ENCODE assay signal across 14 cellular contexts in genomic region chr14:102501751-102502315, GRCh38. TPM values are rescaled to one million over a fixed set of nuclear protein-coding genes. Genes with fewer than 3 reads are reported as not detected.
DNase-seq lines count a peak whose midpoint lies in the region; ATAC-seq and TF ChIP-seq lines count a peak whose summit lies in the region.
"Had no signal": no experiment of that assay in that cellular context is flagged by ENCODE, and none has a peak within 500 bp of the region (broad histone marks: within the 10 kb centered on the region; RNA-seq: fewer than 3 reads in every experiment).

No MANE protein-coding gene starts in this region.

- peak; percentile 42 for TF ChIP-seq CTCF in DOHH2 (IDR thresholded peaks at IDR 0.05; ENCODE audit: low read depth, low read length, poor library complexity, severe bottlenecking)
- peak; percentile 36 for TF ChIP-seq CTCF in OCI-LY3 (IDR thresholded peaks at IDR 0.05; ENCODE audit: low read depth, low read length)
- TF ChIP-seq CTCF in osteocyte (IDR thresholded peaks at IDR 0.05), result peak; percentile 16

- H4K20me1 ChIP-seq in DOHH2 (ENCODE audit: control insufficient read depth, insufficient read depth, low read depth, low read length) (no peaks in the 10 kb centered on the region), OCI-LY3 (ENCODE audit: insufficient read depth, low read length) (no peaks in the 10 kb centered on the region)

- H3K27ac ChIP-seq in DOHH2 (ENCODE audit: low read depth, low read length) (no peak overlapping the region), OCI-LY3 (ENCODE audit: low read length) (no peak overlapping the region)
- H3K27ac ChIP-seq: parathyroid adenoma had no signal

- peak; percentile 26 to 29 for DNase-seq in erythroblast (lab: John Stamatoyannopoulos, UW)
- no peak for DNase-seq in osteocyte (ENCODE audit: extremely low spot score, unreplicated experiment)
- no peak for DNase-seq in NCI-H2227 (lab: John Stamatoyannopoulos, UW; ENCODE audit: unreplicated experiment)
- no peak for DNase-seq in anterior cingulate cortex (lab: John Stamatoyannopoulos, UW)
- DNase-seq: activated CD4-positive, alpha-beta memory T cell treated with anti-CD3 and anti-CD28 coated beads, Interleukin-2, amount 10 ng/mL, durations not matched to agents 7 days and 5 days; activated effector memory CD4-positive, alpha-beta T cell treated with Interleukin-2 at 50 U/mL for 16 hours; EL; NCI-H2081 treated with DMSO at 0.1 percent for 48 hours; stimulated activated CD4-positive, alpha-beta T cell treated with anti-CD3 and anti-CD28 coated beads, Interleukin-15, amount 100 ng/mL, for 24 hours had no signal

- no peaks in the 10 kb centered on the region for H3K4me1 ChIP-seq in DOHH2 (ENCODE audit: control insufficient read depth, low read length)
- no peaks in the 10 kb centered on the region for H3K4me1 ChIP-seq in OCI-LY3 (ENCODE audit: low read length)
- H3K4me1 ChIP-seq: parathyroid adenoma had no signal

- H3F3A ChIP-seq in DOHH2 (ENCODE audit: control insufficient read depth, insufficient read depth), result peaks cover 3% of the 10 kb centered on the region; the same call in 1 of the 2 replicates

- no peak overlapping the region for H2AFZ ChIP-seq in OCI-LY3 (ENCODE audit: low read depth, low read length)
- H2AFZ ChIP-seq: parathyroid adenoma had no signal

- TF ChIP-seq POLR2A in erythroblast (IDR thresholded peaks at IDR 0.05; ENCODE audit: low read length), result no peak

- H3K4me1 Mint-ChIP-seq in osteocyte (ENCODE audit: unreplicated experiment), result peaks cover 2% of the 10 kb centered on the region

- no peak for ATAC-seq in HG02571 (IDR thresholded peaks at IDR 0.05; ENCODE audit: unreplicated experiment)

- H3K4me2 ChIP-seq in DOHH2 (ENCODE audit: low read length), result no peak overlapping the region
- no peak overlapping the region for H3K4me2 ChIP-seq in OCI-LY3 (ENCODE audit: low read length)

- no peaks in the 10 kb centered on the region for H3K27me3 Mint-ChIP-seq in osteocyte (ENCODE audit: unreplicated experiment)
- H3K27me3 Mint-ChIP-seq: activated CD4-positive, alpha-beta memory T cell treated with anti-CD3 and anti-CD28 coated beads, Interleukin-2, amount 10 ng/mL, durations not matched to agents 7 days and 5 days had no signal

- H3K9me2 ChIP-seq in DOHH2 (replicated peaks; ENCODE audit: control insufficient read depth, low read length), result no peaks in the 10 kb centered on the region

- no peak overlapping the region for H3K9ac ChIP-seq in OCI-LY3 (ENCODE audit: low read length)
- H3K9ac ChIP-seq: parathyroid adenoma had no signal

- H3K4me3 ChIP-seq in DOHH2 (ENCODE audit: low read length) (no peak overlapping the region), OCI-LY3 (ENCODE audit: low read length) (no peak overlapping the region)
- H3K4me3 ChIP-seq: BLaER1 treated with 17β-estradiol and CSF1 and Interleukin-3, amounts not matched to agents 10 nM and 100 nM had no signal

- H3K79me2 ChIP-seq in DOHH2 (ENCODE audit: control insufficient read depth, low read length) (no peaks in the 10 kb centered on the region), OCI-LY3 (ENCODE audit: low read length) (no peaks in the 10 kb centered on the region)
- H3K79me2 ChIP-seq: parathyroid adenoma had no signal

- H3K27me3 ChIP-seq in DOHH2 (ENCODE audit: control insufficient read depth, low read length) (no peaks in the 10 kb centered on the region), OCI-LY3 (ENCODE audit: low read depth, low read length) (no peaks in the 10 kb centered on the region)
- H3K27me3 ChIP-seq: BLaER1 treated with 17β-estradiol and CSF1 and Interleukin-3, amounts not matched to agents 10 nM and 100 nM had no signal

- H3K27ac Mint-ChIP-seq in osteocyte (ENCODE audit: unreplicated experiment), result no peak overlapping the region
- H3K27ac Mint-ChIP-seq: activated CD4-positive, alpha-beta memory T cell treated with anti-CD3 and anti-CD28 coated beads, Interleukin-2, amount 10 ng/mL, durations not matched to agents 7 days and 5 days had no signal

- H3K9me3 ChIP-seq in DOHH2 (ENCODE audit: control insufficient read depth, insufficient read depth, low read length) (no peaks in the 10 kb centered on the region), OCI-LY3 (ENCODE audit: insufficient read depth, low read length) (no peaks in the 10 kb centered on the region)
- H3K9me3 ChIP-seq: BLaER1 treated with 17β-estradiol and CSF1 and Interleukin-3, amounts not matched to agents 10 nM and 100 nM had no signal

- peaks cover 8% of the 10 kb centered on the region; the same call in 1 of the 2 replicates for H3K36me3 ChIP-seq in DOHH2 (ENCODE audit: control insufficient read depth, low read length)
- no peaks in the 10 kb centered on the region for H3K36me3 ChIP-seq in OCI-LY3 (replicated peaks; ENCODE audit: low read depth, low read length)

- H3K4me3 Mint-ChIP-seq in osteocyte (ENCODE audit: unreplicated experiment), result no peak overlapping the region
- H3K4me3 Mint-ChIP-seq: activated CD4-positive, alpha-beta memory T cell treated with anti-CD3 and anti-CD28 coated beads, Interleukin-2, amount 10 ng/mL, durations not matched to agents 7 days and 5 days had no signal

- no peaks in the 10 kb centered on the region for H3K9me3 Mint-ChIP-seq in osteocyte (ENCODE audit: unreplicated experiment)
- H3K9me3 Mint-ChIP-seq: activated CD4-positive, alpha-beta memory T cell treated with anti-CD3 and anti-CD28 coated beads, Interleukin-2, amount 10 ng/mL, durations not matched to agents 7 days and 5 days had no signal

- peaks cover 11% of the 10 kb centered on the region for H3K36me3 Mint-ChIP-seq in osteocyte (ENCODE audit: unreplicated experiment)

RNA-seq across cellular contexts. Expression of gene ANKRD9, which starts 7.7 kb away (rescaled TPM):
- total RNA-seq in osteocyte, result 12.6 and 13.6 TPM in 2 replicates

Comparison
In these comparisons a context has a peak if more than half of its experiments do, and no peak if none do; other contexts are left out.
1. DNase-seq: peak in erythroblast (2 of 2); none in osteocyte (single experiment), NCI-H2227 (single experiment) and anterior cingulate cortex (0 of 58).
2. Peak in every context shown above with its lines, with median percentiles within 50 percentile points of each other: CTCF ChIP-seq.